9 cellular contexts compared by ENCODE assay signal in the genomic region with DNA sequence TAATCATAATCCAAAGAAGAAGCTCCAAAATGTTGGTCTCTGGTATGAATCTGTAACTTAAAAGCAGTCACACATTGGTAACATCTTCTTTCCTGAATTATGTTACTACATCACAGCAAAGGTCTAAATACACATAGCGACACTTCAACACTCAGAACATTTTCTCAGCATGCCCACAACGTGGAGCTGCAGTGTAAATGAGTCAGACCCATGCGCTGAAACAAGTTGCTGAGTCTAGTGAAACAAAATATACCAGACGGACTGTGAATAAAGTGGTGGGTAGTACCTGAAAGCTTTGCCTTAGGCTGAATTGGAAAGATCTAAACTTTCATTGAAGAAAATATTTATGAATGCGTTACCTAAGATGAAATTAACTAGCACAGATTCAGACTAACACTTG.
DNase-seq lines count a peak whose midpoint lies in the region; ATAC-seq and TF ChIP-seq lines count a peak whose summit lies in the region.
"Had no signal": no experiment of that assay in that cellular context is flagged by ENCODE, and none has a peak within 500 bp of the region (broad histone marks: within the 10 kb centered on the region; RNA-seq: fewer than 3 reads in every experiment).

No MANE protein-coding gene starts in this region.

- no peaks in the 10 kb centered on the region for H3K4me1 Mint-ChIP-seq in nephron progenitor cell

- ATAC-seq in GM21423 (IDR thresholded peaks at IDR 0.05; ENCODE audit: unreplicated experiment): no peak

- TF ChIP-seq CTCF in LNCAP (IDR thresholded peaks at IDR 0.05) (peak; percentile 28; the same call in 1 of the 2 replicates), cardiac fibroblast (IDR thresholded peaks at IDR 0.05; ENCODE audit: low read depth, low read length) (peak; percentile 13), nephron progenitor cell (IDR thresholded peaks at IDR 0.05) (no peak)

- H3K36me3 Mint-ChIP-seq in nephron progenitor cell (ENCODE audit: low read depth): no peaks in the 10 kb centered on the region
- H3K36me3 Mint-ChIP-seq: memory B cell had no signal

- DNase-seq in EH (ENCODE audit: low read depth) (peak; percentile 43), cardiac fibroblast (ENCODE audit: low read depth in 2 of 2) (peak; percentile 39 to 65), middle frontal gyrus (ENCODE audit: extremely low spot score, low spot score) (peak; percentile 39), nephron progenitor cell (no peak), COLO668 (lab: John Stamatoyannopoulos, UW; ENCODE audit: unreplicated experiment) (no peak)
- DNase-seq in activated CD4-positive, alpha-beta T cell treated with anti-CD3 and anti-CD28 coated beads for 4 hours: no peak

- H3K27me3 Mint-ChIP-seq in nephron progenitor cell (ENCODE audit: low read depth, poor library complexity): peaks cover 51% of the 10 kb centered on the region

- no peak overlapping the region for H3K27ac Mint-ChIP-seq in nephron progenitor cell
- H3K27ac Mint-ChIP-seq: memory B cell had no signal

- H3K4me3 Mint-ChIP-seq in nephron progenitor cell: no peak overlapping the region
- H3K4me3 Mint-ChIP-seq: memory B cell had no signal

- no peak overlapping the region for H3K4me3 ChIP-seq in cardiac fibroblast (replicated peaks in 1 of 2; ENCODE audit: low read depth in 2 of 2, low read length in 2 of 2)

- H3K9me3 Mint-ChIP-seq in nephron progenitor cell: no peaks in the 10 kb centered on the region
- H3K9me3 Mint-ChIP-seq: memory B cell had no signal

Comparison
In these comparisons a context has a peak if more than half of its experiments do, and no peak if none do; other contexts are left out.
1. DNase-seq: peak in EH (single experiment), cardiac fibroblast (2 of 2) and middle frontal gyrus (single experiment); none in nephron progenitor cell (single experiment), COLO668 (single experiment) and activated CD4-positive, alpha-beta T cell treated with anti-CD3 and anti-CD28 coated beads for 4 hours (0 of 2).